Comparison of ENCODE assay signal across 9 cellular contexts in the genomic region with DNA sequence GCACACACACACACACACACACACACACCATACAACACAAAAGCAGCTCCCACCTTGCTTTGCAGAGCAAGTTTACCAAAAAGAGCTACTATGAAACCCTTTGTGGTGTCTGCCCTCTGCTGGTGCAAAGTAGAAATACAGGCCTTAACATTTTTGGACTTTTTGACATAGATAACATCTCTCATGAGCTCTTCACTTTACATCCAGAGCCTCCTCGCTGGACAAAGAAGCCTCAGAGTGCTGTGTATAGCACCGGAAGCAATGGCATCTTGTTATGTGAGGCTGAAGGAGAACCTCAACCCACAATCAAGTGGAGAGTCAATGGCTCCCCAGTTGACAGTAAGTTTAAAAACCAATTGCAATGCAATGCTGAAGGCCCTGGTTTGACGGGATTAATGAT.
DNase-seq lines count a peak whose midpoint lies in the region; ATAC-seq, FAIRE-seq and TF ChIP-seq lines count a peak whose summit lies in the region.
"Had no signal": no experiment of that assay in that cellular context is flagged by ENCODE, and none has a peak within 500 bp of the region (broad histone marks: within the 10 kb centered on the region; RNA-seq: fewer than 3 reads in every experiment).

No MANE protein-coding gene starts in this region.

- no peaks in the 10 kb centered on the region for H3K36me3 ChIP-seq in cardiac muscle cell

- no peak overlapping the region for H3K27ac ChIP-seq in cardiac muscle cell

- in situ Hi-C loops in KBM-7 (cut with MboI; ENCODE audit: low pct_unique_long_range_greater_than_20kb, low sequenced_read_pairs) = no loop called here

- DNase-seq in cardiac muscle cell (ENCODE audit: low read depth in 1 of 2, low spot score in 1 of 2) (peak; percentile 38 to 58), cardiac septum (ENCODE audit: low spot score) (no peak), KBM-7 (peak; percentile 74), RCC 7860 (ENCODE audit: low spot score) (peak; percentile 19), ecto neural progenitor cell (ENCODE audit: low spot score) (peak; percentile 59), mucosa of gallbladder (ENCODE audit: low spot score) (peak; percentile 45), cortex of kidney (lab: John Stamatoyannopoulos, UW) (no peak)

- no peak for FAIRE-seq in RCC 7860 (lab: Jason Lieb, UNC)
- FAIRE-seq: endometrium had no signal

- H3K27me3 ChIP-seq in cardiac muscle cell = no peaks in the 10 kb centered on the region

- TF ChIP-seq CTCF in cardiac muscle cell (IDR thresholded peaks at IDR 0.05; ENCODE audit: low read depth, low read length) = peak; percentile 76

- H3K4me3 ChIP-seq in cardiac muscle cell = no peak overlapping the region

- intact Hi-C loops in cardiac septum (cut with DNase I) = no loop called here

- ATAC-seq in GM21619 (IDR thresholded peaks at IDR 0.05; ENCODE audit: unreplicated experiment) = peak; percentile 69

- no peaks in the 10 kb centered on the region for H3K9me3 ChIP-seq in cardiac muscle cell (ENCODE audit: low read depth)

- no peaks in the 10 kb centered on the region for H3K4me1 ChIP-seq in cardiac muscle cell (ENCODE audit: low read depth)

Comparison
In these comparisons a context has a peak if more than half of its experiments do, and no peak if none do; other contexts are left out.
1. DNase-seq: peak in cardiac muscle cell (2 of 2), KBM-7 (single experiment), RCC 7860 (single experiment), ecto neural progenitor cell (single experiment) and mucosa of gallbladder (single experiment); none in cardiac septum (single experiment) and cortex of kidney (single experiment).